In genomic region chr6:162637317-162637716, GRCh38 we compare ENCODE assay signal across 7 cellular contexts.
"Had no signal": no experiment of that assay in that cellular context is flagged by ENCODE, and none has a peak within 500 bp of the region (broad histone marks: within the 10 kb centered on the region; RNA-seq: fewer than 3 reads in every experiment).

No MANE protein-coding gene starts in this region.

- H3K4me1 ChIP-seq: HAP-1 had no signal

- H3K27ac ChIP-seq: GM23248, HL-60 had no signal

- H3K9ac ChIP-seq: GM23248 had no signal

- H3K36me3 ChIP-seq: HAP-1 had no signal

- H3K9me3 ChIP-seq: HAP-1 had no signal

- ATAC-seq: HCT116 had no signal

- H2AFZ ChIP-seq: GM23248 had no signal

- H3K4me3 ChIP-seq: GM23248, HAP-1 had no signal

- DNase-seq: GM23248, GOT3, H7, HFFc6 had no signal
